Comparison of ENCODE assay signal across 25 cellular contexts in the genomic region with DNA sequence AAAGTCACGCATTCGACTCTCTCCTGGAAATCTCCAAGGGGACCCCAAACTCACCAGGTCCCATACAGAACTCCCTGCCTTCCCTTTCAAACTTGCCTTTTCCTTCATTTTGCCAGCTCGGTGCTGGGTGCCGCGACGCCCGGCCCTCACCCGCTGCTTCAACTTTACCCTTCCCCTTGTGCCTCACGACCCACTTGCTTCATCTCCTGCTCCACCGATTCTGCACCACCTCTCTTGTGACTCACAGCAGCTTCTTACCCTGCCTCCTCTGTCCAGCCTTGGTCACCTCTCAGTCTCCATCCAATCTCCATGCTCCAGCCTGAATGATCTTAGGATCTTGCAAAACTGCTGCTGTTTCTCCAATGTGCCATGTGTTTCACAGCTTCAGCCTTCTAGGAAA. TPM values are rescaled to one million over a fixed set of nuclear protein-coding genes. Genes with fewer than 3 reads are reported as not detected.
DNase-seq lines count a peak whose midpoint lies in the region; ATAC-seq and TF ChIP-seq lines count a peak whose summit lies in the region.
"Had no signal": no experiment of that assay in that cellular context is flagged by ENCODE, and none has a peak within 500 bp of the region (broad histone marks: within the 10 kb centered on the region; RNA-seq: fewer than 3 reads in every experiment).

No MANE protein-coding gene starts in this region.

- POLR2A ChIA-PET in CD8-positive, alpha-beta T cell (lab: Charles Lee), result interaction anchor here (0.8 to 3.1 kb wide), 3 partner anchors 10 to 23 kb away, joined by 4 to 12 read pairs (median 4); no protein-coding TSS in a partner anchor

- H3K36me3 Mint-ChIP-seq in activated CD4-positive, alpha-beta T cell treated with anti-CD3 and anti-CD28 coated beads, Interleukin-2, amount 10 ng/mL, durations not matched to agents 24 days and 14 days (ENCODE audit: low read depth), result peaks cover 32% of the 10 kb centered on the region
- peaks cover 45% of the 10 kb centered on the region for H3K36me3 Mint-ChIP-seq in CD8-positive, alpha-beta T cell
- peaks cover 17% of the 10 kb centered on the region for H3K36me3 Mint-ChIP-seq in activated naive CD8-positive, alpha-beta T cell
- peaks cover 6% of the 10 kb centered on the region for H3K36me3 Mint-ChIP-seq in natural killer cell

- peaks cover 52% of the 10 kb centered on the region for H3K4me1 Mint-ChIP-seq in activated CD4-positive, alpha-beta T cell treated with anti-CD3 and anti-CD28 coated beads, Interleukin-2, amount 10 ng/mL, durations not matched to agents 24 days and 14 days
- H3K4me1 Mint-ChIP-seq in CD8-positive, alpha-beta T cell (ENCODE audit: low read depth), result peaks cover 73% of the 10 kb centered on the region
- peaks cover 85% of the 10 kb centered on the region for H3K4me1 Mint-ChIP-seq in activated naive CD8-positive, alpha-beta T cell (ENCODE audit: low read depth)
- H3K4me1 Mint-ChIP-seq in natural killer cell, result peaks cover 77 to 82% of the 10 kb centered on the region in 2 donors

- CTCF ChIA-PET in CD8-positive, alpha-beta T cell (lab: Charles Lee), result interaction anchor here (1.1 to 1.2 kb wide), 2 partner anchors 9 to 24 kb away, joined by 4 read pairs; no protein-coding TSS in a partner anchor

- DNase-seq in activated CD4-positive, alpha-beta T cell treated with anti-CD3 and anti-CD28 coated beads, Interleukin-2, amount 10 ng/mL, durations not matched to agents 24 days and 14 days, result no peak
- no peak for DNase-seq in activated CD4-positive, alpha-beta T cell treated with anti-CD3 and anti-CD28 coated beads for 48 hours
- DNase-seq in CD8-positive, alpha-beta T cell, result no peak
- DNase-seq in natural killer cell, result no peak
- DNase-seq in UCSD-AML1 (lab: John Stamatoyannopoulos, UW; ENCODE audit: unreplicated experiment), result no peak
- no peak for DNase-seq in epidermal melanocyte (ENCODE audit: insufficient read length, low spot score)
- DNase-seq: effector CD4-positive, alpha-beta T cell; GM23248; hippocampal formation; left colon; mucosa of descending colon; NCI-H1048; NCI-H187 treated with DMSO at 0.1 percent for 48 hours; NCI-H2171 treated with DMSO at 0.1 percent for 48 hours; NCI-H510A; pancreas; retina; RPMI8226; stimulated activated naive CD4-positive, alpha-beta T cell; uterus had no signal

- peaks cover 34% of the 10 kb centered on the region for H3K4me1 ChIP-seq in CD8-positive, alpha-beta T cell (ENCODE audit: insufficient read depth, low read length)
- H3K4me1 ChIP-seq: pancreas, uterus had no signal

- no peaks in the 10 kb centered on the region for H3K36me3 ChIP-seq in CD8-positive, alpha-beta T cell (ENCODE audit: insufficient read depth, low read length)
- H3K36me3 ChIP-seq: cardiac muscle cell, pancreas, SJCRH30, uterus had no signal

- peak overlapping the region; percentile 9 for H3K4me3 Mint-ChIP-seq in activated CD4-positive, alpha-beta T cell treated with anti-CD3 and anti-CD28 coated beads, Interleukin-2, amount 10 ng/mL, durations not matched to agents 24 days and 14 days
- no peak overlapping the region for H3K4me3 Mint-ChIP-seq in CD8-positive, alpha-beta T cell
- H3K4me3 Mint-ChIP-seq in activated naive CD8-positive, alpha-beta T cell, result peak overlapping the region; percentile 66
- H3K4me3 Mint-ChIP-seq in natural killer cell, result no peak overlapping the region

- no peak for ATAC-seq in CD8-positive, alpha-beta T cell
- ATAC-seq in natural killer cell (no peak), HG02610 (IDR thresholded peaks at IDR 0.05; ENCODE audit: unreplicated experiment) (no peak)
- ATAC-seq: left colon, mucosa of descending colon, pancreas had no signal

- peak overlapping the region; percentile 43 for H3K27ac Mint-ChIP-seq in activated CD4-positive, alpha-beta T cell treated with anti-CD3 and anti-CD28 coated beads, Interleukin-2, amount 10 ng/mL, durations not matched to agents 24 days and 14 days
- peak overlapping the region; percentile 65 for H3K27ac Mint-ChIP-seq in CD8-positive, alpha-beta T cell
- peak overlapping the region; percentile 83 for H3K27ac Mint-ChIP-seq in activated naive CD8-positive, alpha-beta T cell
- peak overlapping the region; percentile 1 to 44 for H3K27ac Mint-ChIP-seq in natural killer cell

- no peaks in the 10 kb centered on the region for H3K27me3 Mint-ChIP-seq in activated CD4-positive, alpha-beta T cell treated with anti-CD3 and anti-CD28 coated beads, Interleukin-2, amount 10 ng/mL, durations not matched to agents 24 days and 14 days
- H3K27me3 Mint-ChIP-seq in CD8-positive, alpha-beta T cell (ENCODE audit: low read depth), result no peaks in the 10 kb centered on the region
- no peaks in the 10 kb centered on the region for H3K27me3 Mint-ChIP-seq in activated naive CD8-positive, alpha-beta T cell
- H3K27me3 Mint-ChIP-seq in natural killer cell (ENCODE audit: low read depth in 2 of 2), result no peaks in the 10 kb centered on the region

- H3K27ac ChIP-seq in CD8-positive, alpha-beta T cell (ENCODE audit: low read depth, low read length), result no peak overlapping the region
- H3K27ac ChIP-seq: cardiac muscle cell, epithelial cell of prostate, GM23248, pancreas, SJCRH30, uterus had no signal

- no peaks in the 10 kb centered on the region for H3K27me3 ChIP-seq in CD8-positive, alpha-beta T cell (ENCODE audit: insufficient read depth, low read length)
- H3K27me3 ChIP-seq: cardiac muscle cell, pancreas, SJCRH30, uterus had no signal

- intact Hi-C loops in activated CD4-positive, alpha-beta T cell treated with anti-CD3 and anti-CD28 coated beads, Interleukin-2, amount 10 ng/mL, durations not matched to agents 24 days and 14 days (cut with micrococcal nuclease), result no loop called here
- intact Hi-C loops in CD8-positive, alpha-beta T cell (cut with DNase I, micrococcal nuclease), result no loop called here
- intact Hi-C loops in natural killer cell (cut with micrococcal nuclease), result no loop called here

- no peaks in the 10 kb centered on the region for H3K9me3 ChIP-seq in CD8-positive, alpha-beta T cell (ENCODE audit: low read length)
- H3K9me3 ChIP-seq: mucosa of descending colon, pancreas, SJCRH30, uterus had no signal

- no peak for TF ChIP-seq CTCF in CD8-positive, alpha-beta T cell (IDR thresholded peaks at IDR 0.05)
- no peak for TF ChIP-seq CTCF in natural killer cell (IDR thresholded peaks at IDR 0.05)

- no peak overlapping the region for H3K4me3 ChIP-seq in CD8-positive, alpha-beta T cell (ENCODE audit: low read depth, low read length)
- H3K4me3 ChIP-seq: cardiac muscle cell, GM23248, mucosa of descending colon, pancreas, SJCRH30, uterus had no signal

- H3K9me3 Mint-ChIP-seq in activated CD4-positive, alpha-beta T cell treated with anti-CD3 and anti-CD28 coated beads, Interleukin-2, amount 10 ng/mL, durations not matched to agents 24 days and 14 days, result no peaks in the 10 kb centered on the region
- H3K9me3 Mint-ChIP-seq in CD8-positive, alpha-beta T cell, result no peaks in the 10 kb centered on the region
- no peaks in the 10 kb centered on the region for H3K9me3 Mint-ChIP-seq in activated naive CD8-positive, alpha-beta T cell (ENCODE audit: low read depth)
- H3K9me3 Mint-ChIP-seq in natural killer cell, result no peaks in the 10 kb centered on the region

RNA-seq across cellular contexts. Expression of gene PRKCQ, which starts 59.9 kb away (rescaled TPM):
- 36.0 TPM in 2 replicates for total RNA-seq in activated CD4-positive, alpha-beta T cell treated with anti-CD3 and anti-CD28 coated beads, Interleukin-2, amount 10 ng/mL, durations not matched to agents 24 days and 14 days
- 10 to 100 TPM; 26.3 to 26.6 TPM for total RNA-seq in CD8-positive, alpha-beta T cell
- total RNA-seq in natural killer cell, result 10 to 100 TPM; 46.5 to 69.5 (median 61.3) TPM
- total RNA-seq: GM23248 had no signal

Comparison
In these comparisons a context has a peak if more than half of its experiments do, and no peak if none do; other contexts are left out.
1. H3K27ac Mint-ChIP-seq: peak in every context shown above with its lines; median percentile 83 in activated naive CD8-positive, alpha-beta T cell; 65 in CD8-positive, alpha-beta T cell; 43 in activated CD4-positive, alpha-beta T cell treated with anti-CD3 and anti-CD28 coated beads, Interleukin-2, amount 10 ng/mL, durations not matched to agents 24 days and 14 days; 22 in natural killer cell.
2. H3K4me3 Mint-ChIP-seq: peak in activated CD4-positive, alpha-beta T cell treated with anti-CD3 and anti-CD28 coated beads, Interleukin-2, amount 10 ng/mL, durations not matched to agents 24 days and 14 days (single experiment) and activated naive CD8-positive, alpha-beta T cell (single experiment); none in CD8-positive, alpha-beta T cell (single experiment) and natural killer cell (single experiment).